ENCODE assay signal across 1 cellular context in the genomic region with DNA sequence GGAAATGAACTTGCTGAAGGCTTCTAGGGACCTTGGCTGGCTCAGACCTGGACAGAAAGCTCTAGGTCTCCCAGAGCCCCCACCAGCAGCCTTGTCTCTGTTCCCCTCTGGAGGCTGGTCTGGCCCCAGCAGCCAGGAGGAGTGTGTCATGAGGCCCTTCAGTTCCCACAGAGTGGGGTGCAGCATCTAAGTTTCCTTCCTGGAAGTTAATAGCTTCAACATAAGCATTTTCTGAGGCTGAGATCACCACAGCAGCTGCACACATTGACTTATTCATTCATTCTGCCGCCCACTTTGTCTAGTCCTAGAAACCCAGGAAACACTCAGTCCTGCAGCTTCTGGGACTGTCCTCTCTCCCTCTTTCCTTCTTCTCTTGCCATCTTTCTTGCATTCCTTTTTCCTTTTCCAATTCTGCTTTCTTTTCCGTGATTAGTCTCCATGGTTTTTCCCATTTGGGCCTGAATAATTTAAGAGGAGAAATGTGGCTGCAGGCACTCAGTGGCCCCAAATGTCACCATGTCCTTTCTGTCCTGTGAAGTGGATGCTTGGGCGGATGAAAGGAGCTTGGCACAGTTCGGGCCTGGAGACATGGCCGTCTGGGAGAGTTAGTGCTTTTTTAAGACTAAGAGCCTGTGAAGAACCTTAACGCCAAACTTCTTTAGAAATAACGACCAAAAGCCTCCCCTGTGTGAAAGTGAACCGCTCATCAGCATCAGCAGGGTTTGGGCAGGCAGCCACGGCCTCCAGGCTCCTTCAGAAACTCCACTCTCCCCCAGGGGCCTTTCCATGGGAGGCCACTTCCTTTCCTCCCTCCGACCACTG.
TF ChIP-seq lines count a peak whose summit lies in the region.

No MANE protein-coding gene starts in this region.

TF ChIP-seq in GM23338, 12 proteins besides CTCF, POLR2A, EP300 and RAD21 (continued from another document):
- TF ChIP-seq, protein P1, sequence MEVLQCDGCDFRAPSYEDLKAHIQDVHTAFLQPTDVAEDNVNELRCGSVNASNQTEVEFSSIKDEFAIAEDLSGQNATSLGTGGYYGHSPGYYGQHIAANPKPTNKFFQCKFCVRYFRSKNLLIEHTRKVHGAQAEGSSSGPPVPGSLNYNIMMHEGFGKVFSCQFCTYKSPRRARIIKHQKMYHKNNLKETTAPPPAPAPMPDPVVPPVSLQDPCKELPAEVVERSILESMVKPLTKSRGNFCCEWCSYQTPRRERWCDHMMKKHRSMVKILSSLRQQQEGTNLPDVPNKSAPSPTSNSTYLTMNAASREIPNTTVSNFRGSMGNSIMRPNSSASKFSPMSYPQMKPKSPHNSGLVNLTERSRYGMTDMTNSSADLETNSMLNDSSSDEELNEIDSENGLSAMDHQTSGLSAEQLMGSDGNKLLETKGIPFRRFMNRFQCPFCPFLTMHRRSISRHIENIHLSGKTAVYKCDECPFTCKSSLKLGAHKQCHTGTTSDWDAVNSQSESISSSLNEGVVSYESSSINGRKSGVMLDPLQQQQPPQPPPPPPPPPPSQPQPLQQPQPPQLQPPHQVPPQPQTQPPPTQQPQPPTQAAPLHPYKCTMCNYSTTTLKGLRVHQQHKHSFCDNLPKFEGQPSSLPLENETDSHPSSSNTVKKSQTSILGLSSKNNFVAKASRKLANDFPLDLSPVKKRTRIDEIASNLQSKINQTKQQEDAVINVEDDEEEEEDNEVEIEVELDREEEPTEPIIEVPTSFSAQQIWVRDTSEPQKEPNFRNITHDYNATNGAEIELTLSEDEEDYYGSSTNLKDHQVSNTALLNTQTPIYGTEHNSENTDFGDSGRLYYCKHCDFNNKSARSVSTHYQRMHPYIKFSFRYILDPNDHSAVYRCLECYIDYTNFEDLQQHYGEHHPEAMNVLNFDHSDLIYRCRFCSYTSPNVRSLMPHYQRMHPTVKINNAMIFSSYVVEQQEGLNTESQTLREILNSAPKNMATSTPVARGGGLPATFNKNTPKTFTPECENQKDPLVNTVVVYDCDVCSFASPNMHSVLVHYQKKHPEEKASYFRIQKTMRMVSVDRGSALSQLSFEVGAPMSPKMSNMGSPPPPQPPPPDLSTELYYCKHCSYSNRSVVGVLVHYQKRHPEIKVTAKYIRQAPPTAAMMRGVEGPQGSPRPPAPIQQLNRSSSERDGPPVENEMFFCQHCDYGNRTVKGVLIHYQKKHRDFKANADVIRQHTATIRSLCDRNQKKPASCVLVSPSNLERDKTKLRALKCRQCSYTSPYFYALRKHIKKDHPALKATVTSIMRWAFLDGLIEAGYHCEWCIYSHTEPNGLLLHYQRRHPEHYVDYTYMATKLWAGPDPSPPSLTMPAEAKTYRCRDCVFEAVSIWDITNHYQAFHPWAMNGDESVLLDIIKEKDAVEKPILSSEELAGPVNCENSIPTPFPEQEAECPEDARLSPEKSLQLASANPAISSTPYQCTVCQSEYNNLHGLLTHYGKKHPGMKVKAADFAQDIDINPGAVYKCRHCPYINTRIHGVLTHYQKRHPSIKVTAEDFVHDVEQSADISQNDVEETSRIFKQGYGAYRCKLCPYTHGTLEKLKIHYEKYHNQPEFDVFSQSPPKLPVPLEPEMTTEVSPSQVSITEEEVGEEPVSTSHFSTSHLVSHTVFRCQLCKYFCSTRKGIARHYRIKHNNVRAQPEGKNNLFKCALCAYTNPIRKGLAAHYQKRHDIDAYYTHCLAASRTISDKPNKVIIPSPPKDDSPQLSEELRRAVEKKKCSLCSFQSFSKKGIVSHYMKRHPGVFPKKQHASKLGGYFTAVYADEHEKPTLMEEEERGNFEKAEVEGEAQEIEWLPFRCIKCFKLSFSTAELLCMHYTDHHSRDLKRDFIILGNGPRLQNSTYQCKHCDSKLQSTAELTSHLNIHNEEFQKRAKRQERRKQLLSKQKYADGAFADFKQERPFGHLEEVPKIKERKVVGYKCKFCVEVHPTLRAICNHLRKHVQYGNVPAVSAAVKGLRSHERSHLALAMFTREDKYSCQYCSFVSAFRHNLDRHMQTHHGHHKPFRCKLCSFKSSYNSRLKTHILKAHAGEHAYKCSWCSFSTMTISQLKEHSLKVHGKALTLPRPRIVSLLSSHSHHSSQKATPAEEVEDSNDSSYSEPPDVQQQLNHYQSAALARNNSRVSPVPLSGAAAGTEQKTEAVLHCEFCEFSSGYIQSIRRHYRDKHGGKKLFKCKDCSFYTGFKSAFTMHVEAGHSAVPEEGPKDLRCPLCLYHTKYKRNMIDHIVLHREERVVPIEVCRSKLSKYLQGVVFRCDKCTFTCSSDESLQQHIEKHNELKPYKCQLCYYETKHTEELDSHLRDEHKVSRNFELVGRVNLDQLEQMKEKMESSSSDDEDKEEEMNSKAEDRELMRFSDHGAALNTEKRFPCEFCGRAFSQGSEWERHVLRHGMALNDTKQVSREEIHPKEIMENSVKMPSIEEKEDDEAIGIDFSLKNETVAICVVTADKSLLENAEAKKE (CRISPR knock-in tag; IDR thresholded peaks at IDR 0.05): no peak
